24 cellular contexts compared by ENCODE assay signal in genomic region chrX:11135483-11136185, GRCh38.
"Had no signal": no experiment of that assay in that cellular context is flagged by ENCODE, and none has a peak within 500 bp of the region (broad histone marks: within the 10 kb centered on the region; RNA-seq: fewer than 3 reads in every experiment).

No MANE protein-coding gene starts in this region.

- DNase-seq: activated CD4-positive, alpha-beta memory T cell treated with anti-CD3 and anti-CD28 coated beads, Interleukin-2, amount 10 ng/mL, durations not matched to agents 7 days and 5 days; activated CD4-positive, alpha-beta T cell treated with anti-CD3 and anti-CD28 coated beads, Interleukin-2, amount 10 ng/mL, durations not matched to agents 7 days and 5 days; activated CD4-positive, CD25-positive, alpha-beta regulatory T cell treated with anti-CD3 and anti-CD28 coated beads, Interleukin-2, amount 50 U/mL, for 72 hours; activated CD8-positive, alpha-beta memory T cell treated with anti-CD3 and anti-CD28 coated beads, Interleukin-2, amount 50 U/mL, for 48 hours; activated T-cell treated with anti-CD3 and anti-CD28 coated beads, Interleukin-2, amount 50 U/mL, for 24 hours; anterior cingulate cortex; effector memory CD4-positive, alpha-beta T cell; foreskin fibroblast; midbrain; naive thymus-derived CD8-positive, alpha-beta T cell; occipital lobe; stimulated activated CD4-positive, alpha-beta T cell treated with anti-CD3 and anti-CD28 coated beads, Interleukin-15, amount 100 ng/mL, for 24 hours; stimulated activated CD4-positive, alpha-beta T cell treated with anti-CD3 and anti-CD28 coated beads, Interleukin-2, amount 100 ng/mL, for 24 hours; stimulated activated naive B cell treated with anti-CD40 and anti-IgM and Interleukin-4, amounts not matched to agents 10 μg/mL and 1 μg/mL and 100 μg/mL, for 72 hours; stomach; T-cell; tibial artery; upper lobe of right lung had no signal

- ATAC-seq: naive thymus-derived CD8-positive, alpha-beta T cell; right cardiac atrium; stimulated activated naive B cell treated with anti-CD40 and anti-IgM and Interleukin-4, amounts not matched to agents 10 μg/mL and 1 μg/mL and 100 μg/mL, for 72 hours; T-cell; upper lobe of right lung had no signal

- H3K27me3 Mint-ChIP-seq: activated naive CD4-positive, alpha-beta T cell treated with anti-CD3 and anti-CD28 coated beads, Interleukin-2, amount 50 U/mL, for 24 hours; memory B cell had no signal

- H3K4me3 Mint-ChIP-seq: activated CD4-positive, alpha-beta memory T cell treated with anti-CD3 and anti-CD28 coated beads, Interleukin-2, amount 10 ng/mL, durations not matched to agents 7 days and 5 days; activated CD4-positive, alpha-beta T cell treated with anti-CD3 and anti-CD28 coated beads, Interleukin-2, amount 10 ng/mL, durations not matched to agents 7 days and 5 days; activated naive CD4-positive, alpha-beta T cell treated with anti-CD3 and anti-CD28 coated beads, Interleukin-2, amount 50 U/mL, for 24 hours; activated T-cell treated with anti-CD3 and anti-CD28 coated beads, Interleukin-2, amount 50 U/mL, for 24 hours; central memory CD8-positive, alpha-beta T cell; memory B cell; naive thymus-derived CD8-positive, alpha-beta T cell; neural progenitor cell; stimulated activated naive B cell treated with anti-CD40 and anti-IgM and Interleukin-4, amounts not matched to agents 10 μg/mL and 1 μg/mL and 100 μg/mL, for 72 hours; T-cell had no signal

- H3K4me1 Mint-ChIP-seq: activated CD4-positive, alpha-beta memory T cell treated with anti-CD3 and anti-CD28 coated beads, Interleukin-2, amount 10 ng/mL, durations not matched to agents 7 days and 5 days; activated CD4-positive, alpha-beta T cell treated with anti-CD3 and anti-CD28 coated beads, Interleukin-2, amount 10 ng/mL, durations not matched to agents 7 days and 5 days; central memory CD8-positive, alpha-beta T cell; memory B cell; naive thymus-derived CD8-positive, alpha-beta T cell; neural progenitor cell; stimulated activated naive B cell treated with anti-CD40 and anti-IgM and Interleukin-4, amounts not matched to agents 10 μg/mL and 1 μg/mL and 100 μg/mL, for 72 hours had no signal

- H3K9me3 Mint-ChIP-seq: activated CD4-positive, alpha-beta memory T cell treated with anti-CD3 and anti-CD28 coated beads, Interleukin-2, amount 10 ng/mL, durations not matched to agents 7 days and 5 days; activated CD4-positive, alpha-beta T cell treated with anti-CD3 and anti-CD28 coated beads, Interleukin-2, amount 10 ng/mL, durations not matched to agents 7 days and 5 days; activated naive CD4-positive, alpha-beta T cell treated with anti-CD3 and anti-CD28 coated beads, Interleukin-2, amount 50 U/mL, for 24 hours; activated T-cell treated with anti-CD3 and anti-CD28 coated beads, Interleukin-2, amount 50 U/mL, for 24 hours; central memory CD8-positive, alpha-beta T cell; memory B cell; naive thymus-derived CD8-positive, alpha-beta T cell; stimulated activated naive B cell treated with anti-CD40 and anti-IgM and Interleukin-4, amounts not matched to agents 10 μg/mL and 1 μg/mL and 100 μg/mL, for 72 hours; T-cell had no signal

- H3K27ac Mint-ChIP-seq: activated CD4-positive, alpha-beta memory T cell treated with anti-CD3 and anti-CD28 coated beads, Interleukin-2, amount 10 ng/mL, durations not matched to agents 7 days and 5 days; activated CD4-positive, alpha-beta T cell treated with anti-CD3 and anti-CD28 coated beads, Interleukin-2, amount 10 ng/mL, durations not matched to agents 7 days and 5 days; activated naive CD4-positive, alpha-beta T cell treated with anti-CD3 and anti-CD28 coated beads, Interleukin-2, amount 50 U/mL, for 24 hours; activated T-cell treated with anti-CD3 and anti-CD28 coated beads, Interleukin-2, amount 50 U/mL, for 24 hours; memory B cell; neural progenitor cell; stimulated activated naive B cell treated with anti-CD40 and anti-IgM and Interleukin-4, amounts not matched to agents 10 μg/mL and 1 μg/mL and 100 μg/mL, for 72 hours; T-cell had no signal

- H3K36me3 Mint-ChIP-seq: memory B cell; naive thymus-derived CD8-positive, alpha-beta T cell; neural progenitor cell; T-cell had no signal

- H3K4me3 ChIP-seq: neural progenitor cell, stomach, suprapubic skin, tibial artery, upper lobe of right lung had no signal
